12 cellular contexts compared by ENCODE assay signal in genomic region chr13:80011448-80012212, GRCh38.
DNase-seq lines count a peak whose midpoint lies in the region; ATAC-seq and TF ChIP-seq lines count a peak whose summit lies in the region.
"Had no signal": no experiment of that assay in that cellular context is flagged by ENCODE, and none has a peak within 500 bp of the region (broad histone marks: within the 10 kb centered on the region; RNA-seq: fewer than 3 reads in every experiment).

No MANE protein-coding gene starts in this region.

- H3K9ac ChIP-seq in smooth muscle cell (ENCODE audit: low read depth): no peak overlapping the region

- H3K36me3 ChIP-seq in Panc1 (ENCODE audit: control insufficient read depth, insufficient read depth, low read length) (no peaks in the 10 kb centered on the region), lung (ENCODE audit: control insufficient read depth in 2 of 2, insufficient read depth in 2 of 2, low read length in 2 of 2) (no peaks in the 10 kb centered on the region), smooth muscle cell (ENCODE audit: low read depth) (no peaks in the 10 kb centered on the region), HAP-1 (replicated peaks) (no peaks in the 10 kb centered on the region)

- H3K79me2 ChIP-seq in smooth muscle cell (ENCODE audit: low read depth): no peaks in the 10 kb centered on the region

- peak overlapping the region; percentile 44; the same call in 1 of the 2 replicates for H3K27ac ChIP-seq in Panc1 (ENCODE audit: low read length)
- H3K27ac ChIP-seq in lung (ENCODE audit: low read depth in 1 of 2, low read length in 1 of 2): no peak overlapping the region
- H3K27ac ChIP-seq in smooth muscle cell (ENCODE audit: low read depth): no peak overlapping the region

- no peaks in the 10 kb centered on the region; the same call in 1 of the 2 replicates for H3K4me1 ChIP-seq in Panc1 (ENCODE audit: control insufficient read depth, insufficient read depth, low read length)
- H3K4me1 ChIP-seq in lung (ENCODE audit: control insufficient read depth in 2 of 2, insufficient read depth in 2 of 2, low read length in 2 of 2): peaks cover 0 to 5% of the 10 kb centered on the region in 2 donors
- no peaks in the 10 kb centered on the region for H3K4me1 ChIP-seq in smooth muscle cell (ENCODE audit: low read depth)
- H3K4me1 ChIP-seq in HAP-1: no peaks in the 10 kb centered on the region

- no peaks in the 10 kb centered on the region for H3F3A ChIP-seq in smooth muscle cell (ENCODE audit: low read depth)

- no peak overlapping the region for H3K4me2 ChIP-seq in smooth muscle cell

- POLR2A ChIA-PET in Panc1 (lab: Charles Lee): no interaction called here

- CTCF ChIA-PET in Panc1 (lab: Charles Lee): no interaction called here

- intact Hi-C loops in Panc1 (cut with micrococcal nuclease; ENCODE audit: unreplicated experiment): no loop called here

- H3K4me3 ChIP-seq in Panc1 (ENCODE audit: low read depth in 2 of 2, low read length in 2 of 2): no peak overlapping the region
- H3K4me3 ChIP-seq in lung: peak overlapping the region; percentile 20
- no peak overlapping the region for H3K4me3 ChIP-seq in smooth muscle cell
- no peak overlapping the region for H3K4me3 ChIP-seq in HAP-1

- H3K27me3 ChIP-seq in Panc1 (ENCODE audit: control insufficient read depth, insufficient read depth, low read length): no peaks in the 10 kb centered on the region
- no peaks in the 10 kb centered on the region for H3K27me3 ChIP-seq in lung (ENCODE audit: control insufficient read depth, insufficient read depth)
- H3K27me3 ChIP-seq in smooth muscle cell (ENCODE audit: low read depth): no peaks in the 10 kb centered on the region
- H3K27me3 ChIP-seq in HAP-1 (ENCODE audit: low read depth): no peaks in the 10 kb centered on the region

- TF ChIP-seq CTCF in Panc1 (IDR thresholded peaks at IDR 0.05) (no peak), lung (IDR thresholded peaks at IDR 0.05; ENCODE audit: control extremely low read depth, extremely low read depth) (no peak), smooth muscle cell (IDR thresholded peaks at IDR 0.05; ENCODE audit: borderline replicate concordance, insufficient read depth, poor library complexity, severe bottlenecking) (no peak)

- no peak for ATAC-seq in Panc1
- ATAC-seq in lung (ENCODE audit: insufficient read depth, low FRiP score): no peak
- ATAC-seq: CD8-positive, alpha-beta T cell had no signal

- no peak for DNase-seq in Panc1 (ENCODE audit: low read depth, low spot score)
- DNase-seq in dermis blood vessel endothelial cell: peak; percentile 6
- DNase-seq in lung (ENCODE audit: low spot score): no peak
- DNase-seq in smooth muscle cell (lab: John Stamatoyannopoulos, UW; ENCODE audit: unreplicated experiment): no peak
- no peak for DNase-seq in NCI-H146 (lab: John Stamatoyannopoulos, UW)
- no peak for DNase-seq in NCI-H69 (lab: John Stamatoyannopoulos, UW)
- DNase-seq in NCI-H748 (lab: John Stamatoyannopoulos, UW; ENCODE audit: unreplicated experiment): no peak
- DNase-seq in HAP-1 (ENCODE audit: low spot score in 2 of 2): no peak
- DNase-seq: activated CD4-positive, alpha-beta T cell treated with anti-CD3 and anti-CD28 coated beads, Interleukin-2, amount 50 U/mL, for 48 hours; activated gamma-delta T cell; CD8-positive, alpha-beta T cell; NCI-H446 treated with DMSO at 0.1 percent for 48 hours had no signal

- BruUV-seq in Panc1 (replicated peaks; lab: Mats Ljungman, UMichigan): no TSS peak

- in situ Hi-C loops in Panc1 (cut with HindIII; ENCODE audit: low pct_unique_long_range_greater_than_20kb, low sequenced_read_pairs) (no loop called here), HAP-1 (cut with MboI; ENCODE audit: low sequenced_read_pairs) (no loop called here)

- no peaks in the 10 kb centered on the region for H4K20me1 ChIP-seq in smooth muscle cell (ENCODE audit: low read depth)

- WGBS in lung, 2 donors: 53 to 77% methylated on average over 5 of the region's 5 CpGs
- 56% methylated on average over 5 of the region's 5 CpGs for WGBS in smooth muscle cell (ENCODE audit: low lambda C conversion rate)

- peak overlapping the region; percentile 65 for H2AFZ ChIP-seq in smooth muscle cell (ENCODE audit: low read depth)

- no peaks in the 10 kb centered on the region for H3K9me3 ChIP-seq in Panc1 (ENCODE audit: control insufficient read depth, insufficient read depth, low read depth, low read length)
- H3K9me3 ChIP-seq in lung (ENCODE audit: control insufficient read depth in 2 of 2, insufficient read depth in 1 of 2, low read length in 1 of 2): no peaks in the 10 kb centered on the region
- H3K9me3 ChIP-seq in smooth muscle cell (replicated peaks; ENCODE audit: low read depth): no peaks in the 10 kb centered on the region
- no peaks in the 10 kb centered on the region for H3K9me3 ChIP-seq in HAP-1
